ENCODE assay signal across 1 cellular context in genomic region chr1:15344800-15345710, GRCh38.
TF ChIP-seq lines count a peak whose summit lies in the region.

No MANE protein-coding gene starts in this region.

TF ChIP-seq in H1, 55 proteins besides CTCF, POLR2A, EP300 and RAD21 (continued from another document):
- TF ChIP-seq TCF12 (IDR thresholded peaks at IDR 0.05; ENCODE audit: low read depth, low read length) (no peak), SP2 (IDR thresholded peaks at IDR 0.05; ENCODE audit: low read length) (no peak), EZH2 (IDR thresholded peaks at IDR 0.05; ENCODE audit: low read depth, low read length, severe bottlenecking) (no peak), USF2 (IDR thresholded peaks at IDR 0.05; ENCODE audit: low read length) (no peak), CEBPB (IDR thresholded peaks at IDR 0.05; ENCODE audit: low read depth, low read length) (no peak), HDAC6 (IDR thresholded peaks at IDR 0.05; ENCODE audit: low read depth, low read length) (no peak), NRF1 (IDR thresholded peaks at IDR 0.05; ENCODE audit: low read depth, low read length) (no peak)
TF ChIP-seq in H1: peak in this region for 0.
